14 cellular contexts compared by ENCODE assay signal in genomic region chr1:92399076-92399475, GRCh38.
DNase-seq lines count a peak whose midpoint lies in the region; ATAC-seq and TF ChIP-seq lines count a peak whose summit lies in the region.
"Had no signal": no experiment of that assay in that cellular context is flagged by ENCODE, and none has a peak within 500 bp of the region (broad histone marks: within the 10 kb centered on the region; RNA-seq: fewer than 3 reads in every experiment).

No MANE protein-coding gene starts in this region.

- TF ChIP-seq POLR2A in gastrocnemius medialis (IDR thresholded peaks at IDR 0.05) (no peak), heart left ventricle (IDR thresholded peaks at IDR 0.05) (no peak)

- no peaks in the 10 kb centered on the region for H3K36me3 ChIP-seq in gastrocnemius medialis
- H3K36me3 ChIP-seq in heart left ventricle: no peaks in the 10 kb centered on the region
- H3K36me3 ChIP-seq: ovary had no signal

- H3K27ac Mint-ChIP-seq in activated T-cell treated with anti-CD3 and anti-CD28 coated beads, Interleukin-2, amount 50 U/mL, for 24 hours: no peak overlapping the region
- H3K27ac Mint-ChIP-seq: CD14-positive monocyte had no signal

- in situ Hi-C loops in gastrocnemius medialis (cut with MboI; ENCODE audit: low sequenced_read_pairs in 4 of 4): no loop called here

- H3K4me3 ChIP-seq in GM12864 (ENCODE audit: low read depth, low read length): no peak overlapping the region
- H3K4me3 ChIP-seq in gastrocnemius medialis: no peak overlapping the region
- no peak overlapping the region for H3K4me3 ChIP-seq in heart left ventricle
- H3K4me3 ChIP-seq: ovary had no signal

- peaks cover 16% of the 10 kb centered on the region for H3K9me3 Mint-ChIP-seq in activated T-cell treated with anti-CD3 and anti-CD28 coated beads, Interleukin-2, amount 50 U/mL, for 24 hours

- no peaks in the 10 kb centered on the region for H3K4me1 Mint-ChIP-seq in activated T-cell treated with anti-CD3 and anti-CD28 coated beads, Interleukin-2, amount 50 U/mL, for 24 hours (ENCODE audit: low read depth)

- intact Hi-C loops in gastrocnemius medialis (cut with DNase I; ENCODE audit: low total_unique reads) (no loop called here), heart left ventricle (cut with DNase I) (no loop called here)

- H3K27ac ChIP-seq in gastrocnemius medialis: no peak overlapping the region
- no peak overlapping the region for H3K27ac ChIP-seq in heart left ventricle
- H3K27ac ChIP-seq: ovary had no signal

- ATAC-seq in GM19452 (IDR thresholded peaks at IDR 0.05; ENCODE audit: unreplicated experiment) (peak; percentile 85), HG03045 (IDR thresholded peaks at IDR 0.05; ENCODE audit: unreplicated experiment) (peak; percentile 80), gastrocnemius medialis (no peak), heart left ventricle (no peak)

- DNase-seq in GM12864 (ENCODE audit: low read depth): peak; percentile 19
- peak; percentile 54 for DNase-seq in NOMO-1 treated with dmso at 0.1 percent for 144 hours (lab: John Stamatoyannopoulos, UW; ENCODE audit: unreplicated experiment)
- no peak for DNase-seq in central memory CD4-positive, alpha-beta T cell
- DNase-seq in activated T-cell treated with anti-CD3 and anti-CD28 coated beads, Interleukin-2, amount 50 U/mL, for 24 hours: no peak
- no peak for DNase-seq in gastrocnemius medialis
- DNase-seq in heart left ventricle: no peak
- DNase-seq: cerebellar nuclear complex, GOT3, NCI-H1417 treated with DMSO at 0.1 percent for 48 hours, ovary, SK-N-SH had no signal

- H3K4me1 ChIP-seq in gastrocnemius medialis: no peaks in the 10 kb centered on the region
- H3K4me1 ChIP-seq in heart left ventricle: no peaks in the 10 kb centered on the region

- no peak overlapping the region for H3K4me3 Mint-ChIP-seq in activated T-cell treated with anti-CD3 and anti-CD28 coated beads, Interleukin-2, amount 50 U/mL, for 24 hours
- H3K4me3 Mint-ChIP-seq: CD14-positive monocyte had no signal

- H3K36me3 Mint-ChIP-seq in activated T-cell treated with anti-CD3 and anti-CD28 coated beads, Interleukin-2, amount 50 U/mL, for 24 hours (ENCODE audit: low read depth): peaks cover 3% of the 10 kb centered on the region
- H3K36me3 Mint-ChIP-seq: CD14-positive monocyte had no signal

- H3K27me3 ChIP-seq in gastrocnemius medialis (no peaks in the 10 kb centered on the region), heart left ventricle (no peaks in the 10 kb centered on the region)
- H3K27me3 ChIP-seq: ovary had no signal

- H3K27me3 Mint-ChIP-seq in activated T-cell treated with anti-CD3 and anti-CD28 coated beads, Interleukin-2, amount 50 U/mL, for 24 hours: no peaks in the 10 kb centered on the region

- TF ChIP-seq CTCF in GM12864 (IDR thresholded peaks at IDR 0.05; ENCODE audit: low read depth, low read length, missing control alignments): no peak
- no peak for TF ChIP-seq CTCF in gastrocnemius medialis (IDR thresholded peaks at IDR 0.05 in 4 of 5, conservative IDR thresholded peaks at IDR 0.05 in 1 of 5)
- no peak for TF ChIP-seq CTCF in heart left ventricle (IDR thresholded peaks at IDR 0.05)

- H3K9me3 ChIP-seq in gastrocnemius medialis (peaks cover 0 to 4% (median 0%) of the 10 kb centered on the region in 3 donors), heart left ventricle (peaks cover 0 to 32% (median 19%) of the 10 kb centered on the region in 12 donors)
- H3K9me3 ChIP-seq: SK-N-SH had no signal

Comparison
In these comparisons a context has a peak if more than half of its experiments do, and no peak if none do; other contexts are left out.
1. DNase-seq: peak in GM12864 (single experiment) and NOMO-1 treated with dmso at 0.1 percent for 144 hours (single experiment); none in central memory CD4-positive, alpha-beta T cell (single experiment), activated T-cell treated with anti-CD3 and anti-CD28 coated beads, Interleukin-2, amount 50 U/mL, for 24 hours (single experiment), gastrocnemius medialis (0 of 2) and heart left ventricle (0 of 5).
2. ATAC-seq: peak in GM19452 (single experiment) and HG03045 (single experiment); none in gastrocnemius medialis (0 of 2) and heart left ventricle (0 of 4).